ENCODE assay signal across 9 cellular contexts in genomic region chr1:156709743-156710489, GRCh38. TPM values are rescaled to one million over a fixed set of nuclear protein-coding genes. Genes with fewer than 3 reads are reported as not detected.
DNase-seq lines count a peak whose midpoint lies in the region; ATAC-seq, FAIRE-seq and TF ChIP-seq lines count a peak whose summit lies in the region.
"Had no signal": no experiment of that assay in that cellular context is flagged by ENCODE, and none has a peak within 500 bp of the region (broad histone marks: within the 10 kb centered on the region; RNA-seq: fewer than 3 reads in every experiment).

No MANE protein-coding gene starts in this region.

- DNase-seq in NCI-H82 (lab: John Stamatoyannopoulos, UW) (peak; percentile 59), NCI-H82 treated with DMSO at 0.1 percent for 48 hours (lab: John Stamatoyannopoulos, UW; ENCODE audit: unreplicated experiment) (no peak), body of pancreas (peak; percentile 42 to 75 (median 52)), HepG2 (ENCODE audit: low spot score) (no peak), uterus (peak; percentile 52 to 57), NCI-H146 (lab: John Stamatoyannopoulos, UW) (no peak)
- no peak for DNase-seq in activated T-cell treated with anti-CD3 and anti-CD28 coated beads, Interleukin-2, amount 50 U/mL, for 4 hours
- no peak for DNase-seq in activated T-cell treated with anti-CD3 and anti-CD28 coated beads, Interleukin-2, amount 50 U/mL, for 1 hour

- BruUV-seq in HepG2 (replicated peaks; lab: Mats Ljungman, UMichigan), result no TSS peak

- H3K4me2 ChIP-seq in HepG2 (ENCODE audit: low read depth, low read length), result no peak overlapping the region

- in situ Hi-C loops in HepG2 (cut with HindIII; ENCODE audit: extremely low pct_ligation_motif_present, low pct_unique_long_range_greater_than_20kb), result no loop called here

- H3K9me3 ChIP-seq in body of pancreas (no peaks in the 10 kb centered on the region), HepG2 (ENCODE audit: low read length) (no peaks in the 10 kb centered on the region), uterus (no peaks in the 10 kb centered on the region)

- H3K27me3 Mint-ChIP-seq in activated T-cell treated with anti-CD3 and anti-CD28 coated beads, Interleukin-2, amount 50 U/mL, for 4 hours (ENCODE audit: low read depth), result peaks cover 2% of the 10 kb centered on the region

- no peaks in the 10 kb centered on the region for H3K27me3 ChIP-seq in body of pancreas
- peaks cover 6 to 51% of the 10 kb centered on the region in 2 experiments for H3K27me3 ChIP-seq in HepG2 (ENCODE audit: control insufficient read depth in 1 of 2, insufficient read depth in 2 of 2, low read length in 2 of 2)
- H3K27me3 ChIP-seq in uterus, result no peaks in the 10 kb centered on the region

- intact Hi-C loops in body of pancreas (cut with DNase I) (no loop called here), HepG2 (cut with micrococcal nuclease; ENCODE audit: unreplicated experiment) (no loop called here), uterus (cut with DNase I; ENCODE audit: low total_unique reads) (no loop called here)

- no peak overlapping the region for H3K9ac ChIP-seq in HepG2 (ENCODE audit: insufficient read depth, low read depth, low read length)
- H3K9ac ChIP-seq: parathyroid adenoma had no signal

- no peak overlapping the region for H3K4me3 ChIP-seq in body of pancreas
- H3K4me3 ChIP-seq in HepG2 (replicated peaks in 1 of 3; ENCODE audit: insufficient read depth in 1 of 3, low read depth in 2 of 3, low read length in 3 of 3), result no peak overlapping the region
- H3K4me3 ChIP-seq in uterus, result no peak overlapping the region

- no peak overlapping the region for H3K4me3 Mint-ChIP-seq in activated T-cell treated with anti-CD3 and anti-CD28 coated beads, Interleukin-2, amount 50 U/mL, for 4 hours

- 35% methylated on average over 6 to 11 of the region's 11 CpGs for WGBS in body of pancreas, 2 donors
- 36% methylated on average over 7 of the region's 11 CpGs for WGBS in HepG2 (ENCODE audit: low lambda C conversion rate)

- no peak overlapping the region for H2AFZ ChIP-seq in HepG2 (ENCODE audit: low read length)
- H2AFZ ChIP-seq: parathyroid adenoma had no signal

- TF ChIP-seq POLR2A in body of pancreas (IDR thresholded peaks at IDR 0.05) (no peak), HepG2 (IDR thresholded peaks at IDR 0.05; ENCODE audit: insufficient read depth in 1 of 2, low read depth in 2 of 2, low read length in 2 of 2) (no peak), uterus (IDR thresholded peaks at IDR 0.05) (no peak)

- no peak for TF ChIP-seq RAD21 in HepG2 (CRISPR knock-in tag; IDR thresholded peaks at IDR 0.05)

- TF ChIP-seq EP300 in HepG2 (IDR thresholded peaks at IDR 0.05; ENCODE audit: low read depth in 2 of 2, low read length in 2 of 2), result no peak
- TF ChIP-seq EP300 in HepG2 (CRISPR knock-in tag; IDR thresholded peaks at IDR 0.05; ENCODE audit: borderline replicate concordance), result no peak

- peaks cover 19% of the 10 kb centered on the region for H3K4me1 Mint-ChIP-seq in activated T-cell treated with anti-CD3 and anti-CD28 coated beads, Interleukin-2, amount 50 U/mL, for 4 hours (ENCODE audit: low read depth)

- TF ChIP-seq CTCF in body of pancreas (IDR thresholded peaks at IDR 0.05) (no peak), HepG2 (CRISPR knock-in tag; IDR thresholded peaks at IDR 0.05) (no peak), uterus (IDR thresholded peaks at IDR 0.05) (no peak)

- H3K27ac ChIP-seq in body of pancreas (no peak overlapping the region), HepG2 (ENCODE audit: extremely low read length, insufficient read depth, low read length) (no peak overlapping the region), uterus (peak overlapping the region; percentile 92)
- H3K27ac ChIP-seq: parathyroid adenoma had no signal

- POLR2A ChIA-PET in HepG2 (lab: Yijun Ruan, JAX), result no interaction called here

- peaks cover 28% of the 10 kb centered on the region for H3K4me1 ChIP-seq in body of pancreas
- peaks cover 23% of the 10 kb centered on the region for H3K4me1 ChIP-seq in HepG2 (ENCODE audit: insufficient read depth, low read length)
- peaks cover 0 to 34% of the 10 kb centered on the region in 2 donors for H3K4me1 ChIP-seq in uterus

- CTCF ChIA-PET in HepG2 (lab: Yijun Ruan, JAX; ENCODE audit: low intra/inter-chr PET ratio, low total read pairs), result no interaction called here

- H3K9me3 Mint-ChIP-seq in activated T-cell treated with anti-CD3 and anti-CD28 coated beads, Interleukin-2, amount 50 U/mL, for 4 hours, result no peaks in the 10 kb centered on the region

- ATAC-seq in body of pancreas, result peak; percentile 38
- ATAC-seq in HepG2, result peak; percentile 18; the same call in 1 of the 3 replicates
- ATAC-seq in activated T-cell treated with anti-CD3 and anti-CD28 coated beads, Interleukin-2, amount 50 U/mL, for 4 hours, result no peak

- H3K36me3 ChIP-seq in body of pancreas (replicated peaks in 1 of 2; ENCODE audit: insufficient read depth in 1 of 2, low read depth in 2 of 2) (no peaks in the 10 kb centered on the region), HepG2 (replicated peaks in 1 of 2; ENCODE audit: control insufficient read depth in 1 of 2, insufficient read depth in 2 of 2, low read length in 2 of 2) (no peaks in the 10 kb centered on the region), uterus (no peaks in the 10 kb centered on the region)

- H3K79me2 ChIP-seq in HepG2 (ENCODE audit: insufficient read depth, low read length), result no peaks in the 10 kb centered on the region
- H3K79me2 ChIP-seq: parathyroid adenoma had no signal

- no peaks in the 10 kb centered on the region for H4K20me1 ChIP-seq in HepG2 (ENCODE audit: insufficient read depth, low read length)

- peaks cover 4% of the 10 kb centered on the region for H3K36me3 Mint-ChIP-seq in activated T-cell treated with anti-CD3 and anti-CD28 coated beads, Interleukin-2, amount 50 U/mL, for 4 hours (ENCODE audit: insufficient read depth)

- FAIRE-seq in HepG2 (lab: Jason Lieb, UNC), result no peak

RNA-seq across cellular contexts. Expression of gene CRABP2, which starts 4.5 kb away (rescaled TPM):
- total RNA-seq in body of pancreas (1 to 10 TPM in 1 of 2 donors, under 1 TPM in 1; 0.99 to 3.6 TPM), HepG2 (2016; rRNA removed; fragmentation: Illumina TruSeq; extraction: Trizol) (0.21 and 0.60 TPM in 2 replicates), uterus (10 to 100 TPM in 3 of 4 donors, not detected in 1; 11.0 to 71.5 (median 14.3) TPM)
- not detected in 2 replicates for total RNA-seq in HepG2 (2016; cell fraction: cytosol; rRNA removed; fragmentation: Illumina TruSeq; extraction: Trizol; ENCODE audit: low read depth)
- total RNA-seq in HepG2 (2016; cell fraction: insoluble cytoplasmic fraction; rRNA removed; fragmentation: Illumina TruSeq; extraction: Trizol), result 0.28 TPM in 1 of 2 replicates, not detected in the other
- not detected in 2 replicates for total RNA-seq in HepG2 (2016; cell fraction: membrane; rRNA removed; fragmentation: Illumina TruSeq; extraction: Trizol)
- total RNA-seq in HepG2 (2016; cell fraction: nucleus; rRNA removed; fragmentation: Illumina TruSeq; extraction: Trizol), result not detected in 2 replicates
- polyA plus RNA-seq in HepG2 (2011; rRNA removed), result 0.37 and 0.40 TPM in 2 replicates
- polyA plus RNA-seq in HepG2 (2011; cell fraction: cytosol; rRNA removed), result 0.14 and 0.16 TPM in 2 replicates
- 0.50 and 0.85 TPM in 2 replicates for polyA plus RNA-seq in HepG2 (2011; cell fraction: nucleus; rRNA removed)
- 1.3 TPM in 1 of 2 replicates, not detected in the other for polyA plus RNA-seq in HepG2 (2012)
- 0.24 TPM in 1 of 2 replicates, not detected in the other for polyA plus RNA-seq in HepG2 (2016; cell fraction: cytosol; fragmentation: Illumina TruSeq; extraction: Trizol; ENCODE audit: low read depth)
- 0.57 and 0.99 TPM in 2 replicates for polyA plus RNA-seq in HepG2 (2016; cell fraction: insoluble cytoplasmic fraction; fragmentation: Illumina TruSeq; extraction: Trizol; ENCODE audit: low read depth)
- polyA plus RNA-seq in HepG2 (2016; cell fraction: membrane; fragmentation: Illumina TruSeq; extraction: Trizol; ENCODE audit: low read depth), result not detected in 2 replicates
- 0.51 and 1.8 TPM in 2 replicates for polyA plus RNA-seq in HepG2 (2016; cell fraction: nucleus; fragmentation: Illumina TruSeq; extraction: Trizol; ENCODE audit: insufficient read depth, low read depth)
- polyA minus RNA-seq in HepG2 (2011; rRNA and poly(A)+ RNA removed; ENCODE audit: low replicate concordance), result 1.2 TPM in 1 of 2 replicates, not detected in the other
- not detected in 2 replicates for polyA minus RNA-seq in HepG2 (2011; cell fraction: cytosol; rRNA and poly(A)+ RNA removed)
- not detected in 2 replicates for polyA minus RNA-seq in HepG2 (2011; cell fraction: nucleus; rRNA and poly(A)+ RNA removed)
- total RNA-seq in activated T-cell treated with anti-CD3 and anti-CD28 coated beads, Interleukin-2, amount 50 U/mL, for 4 hours, result 1 to 10 TPM; 1.8 to 2.5 (median 2.4) TPM

RNA-seq across cellular contexts. Expression of gene METTL25B, which starts 18.4 kb away (rescaled TPM):
- total RNA-seq in body of pancreas, result 10 to 100 TPM; 14.5 to 68.2 TPM
- total RNA-seq in HepG2 (2016; rRNA removed; fragmentation: Illumina TruSeq; extraction: Trizol), result 8.1 and 11.9 TPM in 2 replicates
- total RNA-seq in HepG2 (2016; cell fraction: cytosol; rRNA removed; fragmentation: Illumina TruSeq; extraction: Trizol; ENCODE audit: low read depth), result 4.8 and 7.1 TPM in 2 replicates
- 8.7 and 14.6 TPM in 2 replicates for total RNA-seq in HepG2 (2016; cell fraction: insoluble cytoplasmic fraction; rRNA removed; fragmentation: Illumina TruSeq; extraction: Trizol)
- 7.4 and 7.9 TPM in 2 replicates for total RNA-seq in HepG2 (2016; cell fraction: membrane; rRNA removed; fragmentation: Illumina TruSeq; extraction: Trizol)
- 8.7 and 16.4 TPM in 2 replicates for total RNA-seq in HepG2 (2016; cell fraction: nucleus; rRNA removed; fragmentation: Illumina TruSeq; extraction: Trizol)
- 24.0 and 26.3 TPM in 2 replicates for polyA plus RNA-seq in HepG2 (2011; rRNA removed)
- polyA plus RNA-seq in HepG2 (2011; cell fraction: cytosol; rRNA removed), result 15.1 and 18.0 TPM in 2 replicates
- 45.6 and 53.5 TPM in 2 replicates for polyA plus RNA-seq in HepG2 (2011; cell fraction: nucleus; rRNA removed)
- 18.4 and 20.2 TPM in 2 replicates for polyA plus RNA-seq in HepG2 (2012)
- polyA plus RNA-seq in HepG2 (2016; cell fraction: cytosol; fragmentation: Illumina TruSeq; extraction: Trizol; ENCODE audit: low read depth), result 4.1 and 5.6 TPM in 2 replicates
- polyA plus RNA-seq in HepG2 (2016; cell fraction: insoluble cytoplasmic fraction; fragmentation: Illumina TruSeq; extraction: Trizol; ENCODE audit: low read depth), result 7.1 and 9.1 TPM in 2 replicates
- polyA plus RNA-seq in HepG2 (2016; cell fraction: membrane; fragmentation: Illumina TruSeq; extraction: Trizol; ENCODE audit: low read depth), result 6.4 and 8.1 TPM in 2 replicates
- polyA plus RNA-seq in HepG2 (2016; cell fraction: nucleus; fragmentation: Illumina TruSeq; extraction: Trizol; ENCODE audit: insufficient read depth, low read depth), result 35.7 and 36.8 TPM in 2 replicates
- 28.4 and 53.9 TPM in 2 replicates for polyA minus RNA-seq in HepG2 (2011; rRNA and poly(A)+ RNA removed; ENCODE audit: low replicate concordance)
- polyA minus RNA-seq in HepG2 (2011; cell fraction: cytosol; rRNA and poly(A)+ RNA removed), result 9.3 and 11.1 TPM in 2 replicates
- polyA minus RNA-seq in HepG2 (2011; cell fraction: nucleus; rRNA and poly(A)+ RNA removed), result 16.1 and 19.6 TPM in 2 replicates
- 10 to 100 TPM in 3 of 4 donors, 1 to 10 TPM in 1; 3.5 to 69.7 (median 29.4) TPM for total RNA-seq in uterus
- 10 to 100 TPM; 16.6 to 18.9 (median 18.5) TPM for total RNA-seq in activated T-cell treated with anti-CD3 and anti-CD28 coated beads, Interleukin-2, amount 50 U/mL, for 4 hours

RNA-seq across cellular contexts. Expression of gene ISG20L2, which starts 18.6 kb away (rescaled TPM):
- total RNA-seq in body of pancreas, result 10 to 100 TPM; 11.9 to 14.3 TPM
- total RNA-seq in HepG2 (2016; rRNA removed; fragmentation: Illumina TruSeq; extraction: Trizol), result 17.8 and 19.8 TPM in 2 replicates
- 4.3 and 4.7 TPM in 2 replicates for total RNA-seq in HepG2 (2016; cell fraction: cytosol; rRNA removed; fragmentation: Illumina TruSeq; extraction: Trizol; ENCODE audit: low read depth)
- 17.0 and 17.7 TPM in 2 replicates for total RNA-seq in HepG2 (2016; cell fraction: insoluble cytoplasmic fraction; rRNA removed; fragmentation: Illumina TruSeq; extraction: Trizol)
- total RNA-seq in HepG2 (2016; cell fraction: membrane; rRNA removed; fragmentation: Illumina TruSeq; extraction: Trizol), result 13.2 and 14.0 TPM in 2 replicates
- 9.6 and 14.9 TPM in 2 replicates for total RNA-seq in HepG2 (2016; cell fraction: nucleus; rRNA removed; fragmentation: Illumina TruSeq; extraction: Trizol)
- polyA plus RNA-seq in HepG2 (2011; rRNA removed), result 21.3 and 22.8 TPM in 2 replicates
- 14.8 and 16.6 TPM in 2 replicates for polyA plus RNA-seq in HepG2 (2011; cell fraction: cytosol; rRNA removed)
- 7.5 and 8.0 TPM in 2 replicates for polyA plus RNA-seq in HepG2 (2011; cell fraction: nucleus; rRNA removed)
- polyA plus RNA-seq in HepG2 (2012), result 13.2 and 14.7 TPM in 2 replicates
- 4.2 and 5.1 TPM in 2 replicates for polyA plus RNA-seq in HepG2 (2016; cell fraction: cytosol; fragmentation: Illumina TruSeq; extraction: Trizol; ENCODE audit: low read depth)
- 31.5 and 36.7 TPM in 2 replicates for polyA plus RNA-seq in HepG2 (2016; cell fraction: insoluble cytoplasmic fraction; fragmentation: Illumina TruSeq; extraction: Trizol; ENCODE audit: low read depth)
- polyA plus RNA-seq in HepG2 (2016; cell fraction: membrane; fragmentation: Illumina TruSeq; extraction: Trizol; ENCODE audit: low read depth), result 12.8 and 15.4 TPM in 2 replicates
- polyA plus RNA-seq in HepG2 (2016; cell fraction: nucleus; fragmentation: Illumina TruSeq; extraction: Trizol; ENCODE audit: insufficient read depth, low read depth), result 21.4 and 24.7 TPM in 2 replicates
- polyA minus RNA-seq in HepG2 (2011; rRNA and poly(A)+ RNA removed; ENCODE audit: low replicate concordance), result 27.7 and 116 TPM in 2 replicates
- polyA minus RNA-seq in HepG2 (2011; cell fraction: cytosol; rRNA and poly(A)+ RNA removed), result 9.0 and 13.8 TPM in 2 replicates
- polyA minus RNA-seq in HepG2 (2011; cell fraction: nucleus; rRNA and poly(A)+ RNA removed), result 11.8 and 21.6 TPM in 2 replicates
- 10 to 100 TPM in 2 of 4 donors, 1 to 10 TPM in 2; 3.6 to 24.8 (median 10.2) TPM for total RNA-seq in uterus
- 10 to 100 TPM; 62.4 to 65.9 (median 63.8) TPM for total RNA-seq in activated T-cell treated with anti-CD3 and anti-CD28 coated beads, Interleukin-2, amount 50 U/mL, for 4 hours

RNA-seq across cellular contexts. Expression of gene MRPL24, which starts 31.0 kb away (rescaled TPM):
- total RNA-seq in body of pancreas, result 10 to 100 TPM; 25.2 to 62.0 TPM
- total RNA-seq in HepG2 (2016; rRNA removed; fragmentation: Illumina TruSeq; extraction: Trizol), result 42.9 and 45.7 TPM in 2 replicates
- total RNA-seq in HepG2 (2016; cell fraction: cytosol; rRNA removed; fragmentation: Illumina TruSeq; extraction: Trizol; ENCODE audit: low read depth), result 18.3 and 22.1 TPM in 2 replicates
- 43.5 and 49.0 TPM in 2 replicates for total RNA-seq in HepG2 (2016; cell fraction: insoluble cytoplasmic fraction; rRNA removed; fragmentation: Illumina TruSeq; extraction: Trizol)
- total RNA-seq in HepG2 (2016; cell fraction: membrane; rRNA removed; fragmentation: Illumina TruSeq; extraction: Trizol), result 21.2 and 21.3 TPM in 2 replicates
- total RNA-seq in HepG2 (2016; cell fraction: nucleus; rRNA removed; fragmentation: Illumina TruSeq; extraction: Trizol), result 13.5 and 22.5 TPM in 2 replicates
- 37.7 and 38.1 TPM in 2 replicates for polyA plus RNA-seq in HepG2 (2011; rRNA removed)
- polyA plus RNA-seq in HepG2 (2011; cell fraction: cytosol; rRNA removed), result 28.3 and 29.4 TPM in 2 replicates
- 15.0 and 17.2 TPM in 2 replicates for polyA plus RNA-seq in HepG2 (2011; cell fraction: nucleus; rRNA removed)
- polyA plus RNA-seq in HepG2 (2012), result 29.0 TPM in 2 replicates
- 21.1 and 21.8 TPM in 2 replicates for polyA plus RNA-seq in HepG2 (2016; cell fraction: cytosol; fragmentation: Illumina TruSeq; extraction: Trizol; ENCODE audit: low read depth)
- 58.3 and 58.4 TPM in 2 replicates for polyA plus RNA-seq in HepG2 (2016; cell fraction: insoluble cytoplasmic fraction; fragmentation: Illumina TruSeq; extraction: Trizol; ENCODE audit: low read depth)
- polyA plus RNA-seq in HepG2 (2016; cell fraction: membrane; fragmentation: Illumina TruSeq; extraction: Trizol; ENCODE audit: low read depth), result 18.3 and 20.0 TPM in 2 replicates
- polyA plus RNA-seq in HepG2 (2016; cell fraction: nucleus; fragmentation: Illumina TruSeq; extraction: Trizol; ENCODE audit: insufficient read depth, low read depth), result 39.4 and 46.6 TPM in 2 replicates
- polyA minus RNA-seq in HepG2 (2011; rRNA and poly(A)+ RNA removed; ENCODE audit: low replicate concordance), result 13.2 and 67.4 TPM in 2 replicates
- 8.8 and 9.7 TPM in 2 replicates for polyA minus RNA-seq in HepG2 (2011; cell fraction: cytosol; rRNA and poly(A)+ RNA removed)
- 5.7 and 8.6 TPM in 2 replicates for polyA minus RNA-seq in HepG2 (2011; cell fraction: nucleus; rRNA and poly(A)+ RNA removed)
- total RNA-seq in uterus, result 10 to 100 TPM in 3 of 4 donors, 1 to 10 TPM in 1; 8.2 to 58.5 (median 23.8) TPM
- 100 to 1,000 TPM; 132 to 138 (median 132) TPM for total RNA-seq in activated T-cell treated with anti-CD3 and anti-CD28 coated beads, Interleukin-2, amount 50 U/mL, for 4 hours

RNA-seq across cellular contexts. Expression of gene NES, which starts 32.7 kb away (rescaled TPM):
- total RNA-seq in body of pancreas, result 10 to 100 TPM in 1 of 2 donors, 1 to 10 TPM in 1; 4.2 to 12.2 TPM
- total RNA-seq in HepG2 (2016; rRNA removed; fragmentation: Illumina TruSeq; extraction: Trizol), result 12.7 and 16.6 TPM in 2 replicates
- total RNA-seq in HepG2 (2016; cell fraction: cytosol; rRNA removed; fragmentation: Illumina TruSeq; extraction: Trizol; ENCODE audit: low read depth), result 0.30 and 0.53 TPM in 2 replicates
- total RNA-seq in HepG2 (2016; cell fraction: insoluble cytoplasmic fraction; rRNA removed; fragmentation: Illumina TruSeq; extraction: Trizol), result 9.1 and 18.2 TPM in 2 replicates
- total RNA-seq in HepG2 (2016; cell fraction: membrane; rRNA removed; fragmentation: Illumina TruSeq; extraction: Trizol), result 1.4 and 1.5 TPM in 2 replicates
- total RNA-seq in HepG2 (2016; cell fraction: nucleus; rRNA removed; fragmentation: Illumina TruSeq; extraction: Trizol), result 11.7 and 13.1 TPM in 2 replicates
- polyA plus RNA-seq in HepG2 (2011; rRNA removed), result 1.7 and 2.5 TPM in 2 replicates
- polyA plus RNA-seq in HepG2 (2011; cell fraction: cytosol; rRNA removed), result 1.1 and 1.2 TPM in 2 replicates
- 9.3 and 9.7 TPM in 2 replicates for polyA plus RNA-seq in HepG2 (2011; cell fraction: nucleus; rRNA removed)
- 3.5 and 3.6 TPM in 2 replicates for polyA plus RNA-seq in HepG2 (2012)
- polyA plus RNA-seq in HepG2 (2016; cell fraction: cytosol; fragmentation: Illumina TruSeq; extraction: Trizol; ENCODE audit: low read depth), result 0.32 and 0.38 TPM in 2 replicates
- polyA plus RNA-seq in HepG2 (2016; cell fraction: insoluble cytoplasmic fraction; fragmentation: Illumina TruSeq; extraction: Trizol; ENCODE audit: low read depth), result 8.6 and 10.8 TPM in 2 replicates
- 0.46 and 0.93 TPM in 2 replicates for polyA plus RNA-seq in HepG2 (2016; cell fraction: membrane; fragmentation: Illumina TruSeq; extraction: Trizol; ENCODE audit: low read depth)
- polyA plus RNA-seq in HepG2 (2016; cell fraction: nucleus; fragmentation: Illumina TruSeq; extraction: Trizol; ENCODE audit: insufficient read depth, low read depth), result 27.3 and 27.7 TPM in 2 replicates
- polyA minus RNA-seq in HepG2 (2011; rRNA and poly(A)+ RNA removed; ENCODE audit: low replicate concordance), result 0.91 and 2.7 TPM in 2 replicates
- 2.4 and 2.5 TPM in 2 replicates for polyA minus RNA-seq in HepG2 (2011; cell fraction: cytosol; rRNA and poly(A)+ RNA removed)
- 1.5 and 1.7 TPM in 2 replicates for polyA minus RNA-seq in HepG2 (2011; cell fraction: nucleus; rRNA and poly(A)+ RNA removed)
- 10 to 100 TPM in 3 of 4 donors, 1 to 10 TPM in 1; 9.7 to 70.9 (median 34.5) TPM for total RNA-seq in uterus
- total RNA-seq in activated T-cell treated with anti-CD3 and anti-CD28 coated beads, Interleukin-2, amount 50 U/mL, for 4 hours, result under 1 TPM; 0.05 to 0.13 (median 0.05) TPM

Comparison
In these comparisons a context has a peak if more than half of its experiments do, and no peak if none do; other contexts are left out.
1. DNase-seq: peak in NCI-H82 (single experiment), body of pancreas (4 of 4) and uterus (2 of 2); none in NCI-H82 treated with DMSO at 0.1 percent for 48 hours (single experiment), HepG2 (single experiment), activated T-cell treated with anti-CD3 and anti-CD28 coated beads, Interleukin-2, amount 50 U/mL, for 4 hours (single experiment), NCI-H146 (single experiment) and activated T-cell treated with anti-CD3 and anti-CD28 coated beads, Interleukin-2, amount 50 U/mL, for 1 hour (single experiment).
2. ATAC-seq: peak in body of pancreas (single experiment) and HepG2 (single experiment); none in activated T-cell treated with anti-CD3 and anti-CD28 coated beads, Interleukin-2, amount 50 U/mL, for 4 hours (0 of 2).
3. H3K27ac ChIP-seq: peak in uterus (2 of 2); none in body of pancreas (0 of 4) and HepG2 (single experiment).